In genomic region chr3:179269152-179269707, GRCh38 we compare ENCODE assay signal across 21 cellular contexts.
"Had no signal": no experiment of that assay in that cellular context is flagged by ENCODE, and none has a peak within 500 bp of the region (broad histone marks: within the 10 kb centered on the region; RNA-seq: fewer than 3 reads in every experiment).

No MANE protein-coding gene starts in this region.

- ATAC-seq: esophagus mucosa; natural killer cell; right cardiac atrium; stimulated activated memory B cell treated with anti-CD40 and anti-IgM and Interleukin-4, amounts not matched to agents 10 μg/mL and 1 μg/mL and 100 μg/mL, for 72 hours had no signal

- H3K27me3 ChIP-seq: dorsolateral prefrontal cortex, heart left ventricle, ovary, upper lobe of left lung, uterus had no signal

- H3K36me3 ChIP-seq: heart left ventricle, ovary, tibial artery, upper lobe of left lung, uterus had no signal

- H3K4me3 Mint-ChIP-seq: mesothelial cell of epicardium; natural killer cell; neural crest cell; stimulated activated memory B cell treated with anti-CD40 and anti-IgM and Interleukin-4, amounts not matched to agents 10 μg/mL and 1 μg/mL and 100 μg/mL, for 72 hours; stimulated activated naive CD8-positive, alpha-beta T cell treated with anti-CD3 and anti-CD28 coated beads, Interleukin-15, Interleukin-2, amounts not matched to agents 100 ng/mL and 50 ng/mL, for 24 hours had no signal

- DNase-seq: cortex of kidney; dorsolateral prefrontal cortex; effector CD8-positive, alpha-beta T cell; heart left ventricle; hippocampal formation; kidney glomerular epithelial cell; natural killer cell; nucleus accumbens; ovary; right cardiac atrium; stimulated activated CD4-positive, alpha-beta T cell treated with anti-CD3 and anti-CD28 coated beads, Interleukin-1b, Interleukin-23, amount 100 ng/mL, for 48 hours; stimulated activated CD4-positive, alpha-beta T cell treated with anti-CD3 and anti-CD28 coated beads, Interleukin-4, amount 100 ng/mL, for 24 hours; tibial artery; upper lobe of left lung; uterus had no signal

- H3K27me3 Mint-ChIP-seq: progenitor cell of endocrine pancreas; stimulated activated memory B cell treated with anti-CD40 and anti-IgM and Interleukin-4, amounts not matched to agents 10 μg/mL and 1 μg/mL and 100 μg/mL, for 72 hours; stimulated activated naive CD8-positive, alpha-beta T cell treated with anti-CD3 and anti-CD28 coated beads, Interleukin-15, Interleukin-2, amounts not matched to agents 100 ng/mL and 50 ng/mL, for 24 hours had no signal

- H3K9me3 Mint-ChIP-seq: mesothelial cell of epicardium; natural killer cell; neural crest cell; stimulated activated memory B cell treated with anti-CD40 and anti-IgM and Interleukin-4, amounts not matched to agents 10 μg/mL and 1 μg/mL and 100 μg/mL, for 72 hours; stimulated activated naive CD8-positive, alpha-beta T cell treated with anti-CD3 and anti-CD28 coated beads, Interleukin-15, Interleukin-2, amounts not matched to agents 100 ng/mL and 50 ng/mL, for 24 hours had no signal

- H3K27ac Mint-ChIP-seq: mesothelial cell of epicardium; natural killer cell; progenitor cell of endocrine pancreas; stimulated activated naive CD8-positive, alpha-beta T cell treated with anti-CD3 and anti-CD28 coated beads, Interleukin-15, Interleukin-2, amounts not matched to agents 100 ng/mL and 50 ng/mL, for 24 hours had no signal

- H3K36me3 Mint-ChIP-seq: mesothelial cell of epicardium; natural killer cell; stimulated activated memory B cell treated with anti-CD40 and anti-IgM and Interleukin-4, amounts not matched to agents 10 μg/mL and 1 μg/mL and 100 μg/mL, for 72 hours had no signal

- H3K27ac ChIP-seq: dorsolateral prefrontal cortex, heart left ventricle, ovary, tibial artery, upper lobe of left lung, uterus had no signal

- H3K9me3 ChIP-seq: heart left ventricle, ovary, tibial artery, upper lobe of left lung, uterus had no signal

- H3K4me3 ChIP-seq: dorsolateral prefrontal cortex, heart left ventricle, ovary, tibial artery, upper lobe of left lung, uterus had no signal

- H3K4me1 ChIP-seq: tibial artery, upper lobe of left lung, uterus had no signal

- H3K4me1 Mint-ChIP-seq: natural killer cell had no signal
